8 cellular contexts compared by ENCODE assay signal in the genomic region with DNA sequence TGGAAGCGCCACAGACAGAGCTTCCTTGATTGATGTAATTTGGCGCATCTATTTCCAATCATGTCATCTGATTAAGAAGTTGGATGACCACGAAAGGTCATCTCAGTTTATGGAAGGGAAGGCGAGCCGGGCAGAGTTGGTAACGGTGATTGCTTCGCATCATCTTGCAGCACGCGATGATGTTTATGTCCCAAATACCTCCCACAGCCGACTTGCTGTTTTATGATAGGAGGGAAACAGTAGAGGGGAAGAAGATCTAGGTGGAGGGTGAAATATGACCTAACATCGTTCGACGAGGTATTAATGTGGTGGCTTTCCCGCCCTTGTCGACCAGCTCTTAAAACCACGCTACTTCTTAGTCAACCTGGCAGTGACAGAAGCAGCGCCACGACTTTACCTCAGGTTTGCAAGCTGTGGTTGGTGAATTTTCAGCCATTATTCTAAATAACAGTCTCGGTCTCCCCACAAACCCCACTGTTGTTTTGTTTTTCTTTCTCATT. TPM values are rescaled to one million over a fixed set of nuclear protein-coding genes. Genes with fewer than 3 reads are reported as not detected.
DNase-seq lines count a peak whose midpoint lies in the region; ATAC-seq, FAIRE-seq and TF ChIP-seq lines count a peak whose summit lies in the region.

No MANE protein-coding gene starts in this region.

- intact Hi-C loops in colonic mucosa (cut with DNase I), result no loop called here
- intact Hi-C loops in aorta (cut with DNase I), result loop anchor here in 1 of 2 donors (5.0 to 10.0 kb wide), 3 partner anchors 70 to 148 kb away; no protein-coding TSS in a partner anchor

- H3K27ac ChIP-seq in RWPE2 (ENCODE audit: poor library complexity, severe bottlenecking), result peak overlapping the region; percentile 83
- H3K27ac ChIP-seq in colonic mucosa, result peak overlapping the region; percentile 42
- peak overlapping the region; percentile 85 for H3K27ac ChIP-seq in neutrophil
- no peak overlapping the region for H3K27ac ChIP-seq in aorta (ENCODE audit: low read depth in 1 of 2, low read length in 2 of 2)

- H3K9ac ChIP-seq in ES-I3 (ENCODE audit: low read depth, low read length), result peak overlapping the region; percentile 85
- no peak overlapping the region for H3K9ac ChIP-seq in colonic mucosa (ENCODE audit: low read depth in 2 of 2, low read length in 2 of 2)

- TF ChIP-seq POLR2A in GM12891 (IDR thresholded peaks at IDR 0.05; ENCODE audit: low read depth, low read length) (no peak), H54 (IDR thresholded peaks at IDR 0.05; ENCODE audit: low read depth, low read length) (no peak)

- H3K4me1 ChIP-seq in ES-I3 (ENCODE audit: insufficient read depth, low read length) (peaks cover 21% of the 10 kb centered on the region), RWPE2 (ENCODE audit: insufficient read depth, poor library complexity, severe bottlenecking) (peaks cover 26% of the 10 kb centered on the region), colonic mucosa (peaks cover 3% of the 10 kb centered on the region), neutrophil (ENCODE audit: control insufficient read depth in 1 of 2, insufficient read depth in 1 of 2, low read depth in 1 of 2, low read length in 1 of 2) (peaks cover 26 to 31% of the 10 kb centered on the region in 2 experiments), aorta (ENCODE audit: control insufficient read depth in 1 of 2, insufficient read depth in 2 of 2, low read length in 2 of 2) (no peaks in the 10 kb centered on the region)

- no peak for DNase-seq in RWPE2 (ENCODE audit: low spot score)
- no peak for DNase-seq in colonic mucosa
- DNase-seq in aorta, result no peak
- DNase-seq in GM20000 (ENCODE audit: low spot score), result no peak
- no peak for DNase-seq in GM12891 (ENCODE audit: insufficient read length, low spot score)
- DNase-seq in H54 (ENCODE audit: insufficient read length, low spot score), result no peak

- FAIRE-seq in GM12891 (lab: Jason Lieb, UNC), result no peak
- FAIRE-seq in H54 (lab: Jason Lieb, UNC), result no peak

- no peak overlapping the region for H3K4me3 ChIP-seq in RWPE2 (ENCODE audit: severe bottlenecking)
- H3K4me3 ChIP-seq in colonic mucosa, result no peak overlapping the region
- peak overlapping the region in 1 of 2 experiments; percentile 89 for H3K4me3 ChIP-seq in neutrophil (ENCODE audit: low read depth in 1 of 2, low read length in 1 of 2)
- H3K4me3 ChIP-seq in aorta (ENCODE audit: low read length in 2 of 2), result no peak overlapping the region

- ATAC-seq in RWPE2 (ENCODE audit: low read depth), result no peak
- peak; percentile 8 for ATAC-seq in aorta (ENCODE audit: low FRiP score)

- no peaks in the 10 kb centered on the region for H3K27me3 ChIP-seq in RWPE2 (ENCODE audit: insufficient read depth, poor library complexity, severe bottlenecking)
- no peaks in the 10 kb centered on the region for H3K27me3 ChIP-seq in colonic mucosa
- peaks cover 32% of the 10 kb centered on the region for H3K27me3 ChIP-seq in neutrophil
- no peaks in the 10 kb centered on the region for H3K27me3 ChIP-seq in aorta (ENCODE audit: control insufficient read depth in 1 of 2, insufficient read depth in 2 of 2, low read length in 1 of 2)

- no peaks in the 10 kb centered on the region for H3K9me3 ChIP-seq in ES-I3 (ENCODE audit: control insufficient read depth, insufficient read depth, low read length)
- no peaks in the 10 kb centered on the region for H3K9me3 ChIP-seq in RWPE2 (ENCODE audit: severe bottlenecking)
- no peaks in the 10 kb centered on the region for H3K9me3 ChIP-seq in colonic mucosa
- H3K9me3 ChIP-seq in neutrophil, result no peaks in the 10 kb centered on the region
- no peaks in the 10 kb centered on the region for H3K9me3 ChIP-seq in aorta (ENCODE audit: control insufficient read depth, low read length)

- TF ChIP-seq CTCF in RWPE2 (IDR thresholded peaks at IDR 0.05; ENCODE audit: poor library complexity, severe bottlenecking) (no peak), colonic mucosa (IDR thresholded peaks at IDR 0.05) (no peak), neutrophil (IDR thresholded peaks at IDR 0.05) (no peak), GM20000 (IDR thresholded peaks at IDR 0.05; ENCODE audit: extremely low read depth, missing control alignments) (no peak)

- no peaks in the 10 kb centered on the region for H3K36me3 ChIP-seq in ES-I3 (ENCODE audit: insufficient read depth, low read length)
- H3K36me3 ChIP-seq in RWPE2 (ENCODE audit: low read depth), result peaks cover 30% of the 10 kb centered on the region
- no peaks in the 10 kb centered on the region for H3K36me3 ChIP-seq in colonic mucosa
- H3K36me3 ChIP-seq in neutrophil, result no peaks in the 10 kb centered on the region
- H3K36me3 ChIP-seq in aorta (ENCODE audit: control insufficient read depth in 1 of 2, insufficient read depth in 2 of 2, low read length in 1 of 2), result no peaks in the 10 kb centered on the region

- WGBS in aorta, 2 donors, result 80 to 82% methylated on average over 19 of the region's 19 CpGs

TF ChIP-seq in GM12891, 5 proteins besides CTCF, POLR2A, EP300 and RAD21:
- no peak for TF ChIP-seq POU2F2 (IDR thresholded peaks at IDR 0.05; ENCODE audit: low read depth, low read length)
- no peak for TF ChIP-seq SPI1 (IDR thresholded peaks at IDR 0.05; ENCODE audit: low read depth, low read length)
- no peak for TF ChIP-seq POLR2AphosphoS5 (IDR thresholded peaks at IDR 0.05; ENCODE audit: low read depth, low read length)
- TF ChIP-seq PAX5 (IDR thresholded peaks at IDR 0.05; ENCODE audit: insufficient read depth, low read length, severe bottlenecking), result no peak
- TF ChIP-seq TAF1 (IDR thresholded peaks at IDR 0.05; ENCODE audit: low read depth, low read length), result no peak

RNA-seq across cellular contexts. Expression of a gene that starts 0.8 kb away (rescaled TPM):
- total RNA-seq in colonic mucosa (10 to 100 TPM; 15.1 to 18.5 TPM), aorta (10 to 100 TPM; 40.5 to 60.7 TPM)
- 10 to 100 TPM in 1 of 2 donors, 1 to 10 TPM in 1; 3.0 to 11.0 TPM for polyA plus RNA-seq in aorta
- 0.12 TPM for polyA plus RNA-seq in GM12891 (2012; ENCODE audit: low read depth, missing spikeins)

Comparison
In these comparisons a context has a peak if more than half of its experiments do, and no peak if none do; other contexts are left out.
1. H3K27ac ChIP-seq: peak in RWPE2 (single experiment), colonic mucosa (single experiment) and neutrophil (single experiment); none in aorta (0 of 2).